24 cellular contexts compared by ENCODE assay signal in genomic region chr11:125078516-125079140, GRCh38.
"Had no signal": no experiment of that assay in that cellular context is flagged by ENCODE, and none has a peak within 500 bp of the region (broad histone marks: within the 10 kb centered on the region; RNA-seq: fewer than 3 reads in every experiment).

No MANE protein-coding gene starts in this region.

- H3K4me1 ChIP-seq: ascending aorta, gastroesophageal sphincter, tibial artery had no signal

- H3K4me1 Mint-ChIP-seq: immature natural killer cell had no signal

- H3K27ac ChIP-seq: ascending aorta, brain microvascular endothelial cell, gastroesophageal sphincter, skin epidermis, tibial artery, VCaP had no signal

- H3K9me3 ChIP-seq: adrenal gland, ascending aorta, gastroesophageal sphincter, tibial artery had no signal

- ATAC-seq: gastroesophageal sphincter; natural killer cell treated with Interleukin-12 subunit alpha and Interleukin-12 subunit beta and Interleukin-15 and Interleukin-18, amount 100 ng/mL, for 72 hours; stimulated activated naive CD8-positive, alpha-beta T cell treated with anti-CD3 and anti-CD28 coated beads, Interleukin-15, amount 100 ng/mL, for 72 hours had no signal

- H3K36me3 Mint-ChIP-seq: activated CD4-positive, alpha-beta memory T cell treated with anti-CD3 and anti-CD28 coated beads for 36 hours; activated naive CD8-positive, alpha-beta T cell treated with anti-CD3 and anti-CD28 coated beads for 36 hours; immature natural killer cell; natural killer cell treated with Interleukin-12 subunit alpha and Interleukin-12 subunit beta and Interleukin-15 and Interleukin-18, amount 100 ng/mL, for 72 hours had no signal

- H3K36me3 ChIP-seq: ascending aorta, brain microvascular endothelial cell, gastroesophageal sphincter, tibial artery had no signal

- H3K9me3 Mint-ChIP-seq: activated CD4-positive, alpha-beta memory T cell treated with anti-CD3 and anti-CD28 coated beads for 36 hours; activated naive CD4-positive, alpha-beta T cell treated with anti-CD3 and anti-CD28 coated beads for 36 hours; activated naive CD8-positive, alpha-beta T cell treated with anti-CD3 and anti-CD28 coated beads for 36 hours; activated T-helper 1 cell treated with anti-CD3 and anti-CD28 coated beads, Interleukin-12 subunit alpha, Interleukin-12 subunit beta, Interleukin-2, Interleukin-4 antibody, amounts not matched to agents 30 ng/mL and 10 ng/mL and 1 ng/mL, durations not matched to agents 14 hours and 24 hours and 36 hours; immature natural killer cell; memory B cell; natural killer cell treated with Interleukin-12 subunit alpha and Interleukin-12 subunit beta and Interleukin-15 and Interleukin-18, amount 100 ng/mL, for 72 hours; stimulated activated naive CD8-positive, alpha-beta T cell treated with anti-CD3 and anti-CD28 coated beads, Interleukin-15, amount 100 ng/mL, for 72 hours had no signal

- DNase-seq: activated CD4-positive, alpha-beta memory T cell treated with anti-CD3 and anti-CD28 coated beads for 36 hours; activated CD4-positive, alpha-beta T cell treated with anti-CD3 and anti-CD28 coated beads for 48 hours; activated CD8-positive, alpha-beta memory T cell treated with anti-CD3 and anti-CD28 coated beads, Interleukin-2, amount 50 U/mL, for 4 hours; activated effector memory CD4-positive, alpha-beta T cell treated with anti-CD3 and anti-CD28 coated beads, Interleukin-2, amount 50 U/mL, for 16 hours; activated naive CD4-positive, alpha-beta T cell treated with anti-CD3 and anti-CD28 coated beads for 36 hours; activated naive CD8-positive, alpha-beta T cell treated with anti-CD3 and anti-CD28 coated beads for 36 hours; activated T-cell treated with anti-CD3 and anti-CD28 coated beads, Interleukin-2, amount 50 U/mL, for 1 hour; caudate nucleus; cortex of kidney; hypothalamus; immature natural killer cell; stimulated activated CD4-positive, alpha-beta T cell treated with anti-CD3 and anti-CD28 coated beads, Interleukin-12 subunit alpha, Interleukin-12 subunit beta, amount 100 ng/mL, for 4 hours; stimulated activated CD4-positive, alpha-beta T cell treated with anti-CD3 and anti-CD28 coated beads, Interleukin-4, amount 100 ng/mL, for 1 hour; stimulated activated naive CD8-positive, alpha-beta T cell treated with anti-CD3 and anti-CD28 coated beads, Interleukin-15, amount 100 ng/mL, for 72 hours; tibial artery had no signal

- H3K4me3 ChIP-seq: adrenal gland, ascending aorta, gastroesophageal sphincter, skin epidermis, tibial artery had no signal

- H3K4me3 Mint-ChIP-seq: activated CD4-positive, alpha-beta memory T cell treated with anti-CD3 and anti-CD28 coated beads for 36 hours; activated naive CD4-positive, alpha-beta T cell treated with anti-CD3 and anti-CD28 coated beads for 36 hours; activated naive CD8-positive, alpha-beta T cell treated with anti-CD3 and anti-CD28 coated beads for 36 hours; activated T-helper 1 cell treated with anti-CD3 and anti-CD28 coated beads, Interleukin-12 subunit alpha, Interleukin-12 subunit beta, Interleukin-2, Interleukin-4 antibody, amounts not matched to agents 30 ng/mL and 10 ng/mL and 1 ng/mL, durations not matched to agents 14 hours and 24 hours and 36 hours; immature natural killer cell; memory B cell; natural killer cell treated with Interleukin-12 subunit alpha and Interleukin-12 subunit beta and Interleukin-15 and Interleukin-18, amount 100 ng/mL, for 72 hours; stimulated activated naive CD8-positive, alpha-beta T cell treated with anti-CD3 and anti-CD28 coated beads, Interleukin-15, amount 100 ng/mL, for 72 hours had no signal

- H3K27ac Mint-ChIP-seq: activated CD4-positive, alpha-beta memory T cell treated with anti-CD3 and anti-CD28 coated beads for 36 hours; activated naive CD4-positive, alpha-beta T cell treated with anti-CD3 and anti-CD28 coated beads for 36 hours; activated naive CD8-positive, alpha-beta T cell treated with anti-CD3 and anti-CD28 coated beads for 36 hours; activated T-helper 1 cell treated with anti-CD3 and anti-CD28 coated beads, Interleukin-12 subunit alpha, Interleukin-12 subunit beta, Interleukin-2, Interleukin-4 antibody, amounts not matched to agents 30 ng/mL and 10 ng/mL and 1 ng/mL, durations not matched to agents 14 hours and 24 hours and 36 hours; immature natural killer cell; memory B cell; natural killer cell treated with Interleukin-12 subunit alpha and Interleukin-12 subunit beta and Interleukin-15 and Interleukin-18, amount 100 ng/mL, for 72 hours; stimulated activated naive CD8-positive, alpha-beta T cell treated with anti-CD3 and anti-CD28 coated beads, Interleukin-15, amount 100 ng/mL, for 72 hours had no signal

- H3K27me3 Mint-ChIP-seq: activated naive CD8-positive, alpha-beta T cell treated with anti-CD3 and anti-CD28 coated beads for 36 hours; memory B cell; natural killer cell treated with Interleukin-12 subunit alpha and Interleukin-12 subunit beta and Interleukin-15 and Interleukin-18, amount 100 ng/mL, for 72 hours had no signal

- H3K27me3 ChIP-seq: adrenal gland, ascending aorta, brain microvascular endothelial cell had no signal
